In the genomic region with DNA sequence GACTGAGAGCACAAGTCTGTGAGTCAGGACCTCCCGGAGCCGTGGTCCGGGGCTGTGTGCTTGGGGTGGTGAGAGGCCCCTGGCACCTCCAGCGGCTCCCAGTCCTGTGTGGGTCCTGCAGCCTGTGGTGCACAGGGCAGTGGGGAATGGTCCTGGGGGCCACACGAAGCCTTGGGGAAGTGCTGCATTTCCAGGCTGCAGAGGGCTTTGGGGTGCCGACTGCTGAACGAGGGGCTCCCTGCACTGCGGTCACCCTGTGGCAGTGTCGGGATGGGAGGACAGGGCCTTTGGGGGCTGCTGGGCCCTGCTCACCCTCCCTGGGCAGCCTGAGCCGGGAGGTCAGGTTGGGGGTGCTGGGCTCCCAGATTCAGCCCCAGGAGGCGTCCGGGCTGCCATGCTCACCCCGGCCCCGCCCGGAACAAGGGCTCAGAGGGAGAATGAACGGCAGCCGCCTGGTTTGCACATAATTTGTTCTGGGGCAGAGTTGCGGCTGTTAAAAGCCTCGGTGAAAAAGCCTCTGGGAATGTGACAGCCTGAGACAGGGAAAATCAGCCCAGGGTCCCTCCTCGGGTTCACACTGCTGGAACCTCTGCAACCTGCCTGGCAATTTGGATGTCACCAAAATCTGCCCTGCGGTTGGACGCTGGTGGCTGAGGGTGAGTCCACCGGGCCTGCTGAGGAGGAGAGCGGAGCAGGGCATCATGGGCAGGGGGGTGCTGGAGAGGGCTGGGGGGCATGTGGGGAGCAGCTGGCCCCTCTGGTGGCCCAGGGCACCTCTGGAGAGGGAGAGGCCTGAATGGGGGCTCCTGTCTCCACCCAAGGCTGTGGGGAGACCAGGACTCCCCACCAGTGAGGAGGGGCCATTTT, we compare ENCODE assay signal across 1 cellular context.
TF ChIP-seq lines count a peak whose summit lies in the region.

No MANE protein-coding gene starts in this region.

TF ChIP-seq in GM12891, 5 proteins besides CTCF, POLR2A, EP300 and RAD21:
- no peak for TF ChIP-seq PAX5 (IDR thresholded peaks at IDR 0.05; ENCODE audit: insufficient read depth, low read length, severe bottlenecking)
